Comparison of ENCODE assay signal across 18 cellular contexts in the genomic region with DNA sequence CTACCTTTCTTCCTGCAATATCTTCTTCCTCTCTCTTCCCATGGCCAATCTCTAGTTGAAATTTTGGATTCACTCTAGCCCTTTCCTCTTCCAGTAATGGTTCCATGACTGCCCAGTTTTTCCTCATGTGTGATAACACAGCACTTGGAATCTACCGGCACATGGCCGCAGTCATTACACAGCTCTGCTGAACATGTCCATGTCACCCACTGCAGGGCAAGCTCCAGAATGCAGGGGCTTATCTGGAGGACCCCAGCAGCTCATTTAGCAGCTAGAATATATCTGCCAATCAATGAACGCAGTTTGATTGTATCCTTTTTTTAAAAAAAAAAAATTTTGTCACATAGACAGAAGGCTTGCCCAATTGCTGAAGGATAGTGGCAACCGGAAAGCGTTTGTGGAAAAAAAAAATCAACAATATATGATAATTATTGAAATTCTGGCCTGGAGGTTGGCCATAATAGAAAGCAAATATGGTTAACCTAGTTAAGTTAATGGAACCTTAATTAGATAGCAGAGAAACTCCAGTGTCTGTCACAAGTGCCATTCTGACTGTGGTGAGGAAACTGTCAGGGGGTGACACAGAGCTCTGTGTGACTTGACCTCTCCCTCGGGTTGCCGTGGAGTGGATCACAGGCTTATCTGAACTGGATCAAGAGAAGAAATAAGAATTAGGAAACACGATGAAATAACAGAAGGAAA.
DNase-seq lines count a peak whose midpoint lies in the region; ATAC-seq and TF ChIP-seq lines count a peak whose summit lies in the region.
"Had no signal": no experiment of that assay in that cellular context is flagged by ENCODE, and none has a peak within 500 bp of the region (broad histone marks: within the 10 kb centered on the region; RNA-seq: fewer than 3 reads in every experiment).

No MANE protein-coding gene starts in this region.

- TF ChIP-seq POLR2A in testis (IDR thresholded peaks at IDR 0.05) = no peak

- no peak overlapping the region for H3K27ac ChIP-seq in testis
- H3K27ac ChIP-seq: 22Rv1; BLaER1 treated with 17β-estradiol and CSF1 and Interleukin-3, amounts not matched to agents 10 nM and 100 nM; GM23248 had no signal

- no peak overlapping the region for H3K4me3 ChIP-seq in testis
- H3K4me3 ChIP-seq: BLaER1 treated with 17β-estradiol and CSF1 and Interleukin-3, amounts not matched to agents 10 nM and 100 nM; GM23248 had no signal

- DNase-seq in NCI-H1417 (lab: John Stamatoyannopoulos, UW) = peak in 2 of 3 experiments; percentile 24 to 66
- no peak for DNase-seq in NCI-H1417 treated with DMSO at 0.1 percent for 48 hours (lab: John Stamatoyannopoulos, UW)
- peak; percentile 45 for DNase-seq in NCI-H69 (lab: John Stamatoyannopoulos, UW)
- peak; percentile 10 for DNase-seq in left kidney (ENCODE audit: low read depth, low spot score)
- no peak for DNase-seq in sciatic nerve (ENCODE audit: low spot score)
- DNase-seq in testis = no peak
- DNase-seq: CD4-positive, alpha-beta T cell; CD8-positive, alpha-beta memory T cell; DMS53; DMS79 treated with DMSO at 0.1 percent for 48 hours; GF-D8; GM23248; H9 had no signal

- 79 to 86% methylated on average over 8 of the region's 8 CpGs for WGBS in testis, 2 donors

- ATAC-seq in SK-N-SH treated with all-trans-retinoic acid at 6 μM for 48 hours = peak; percentile 48; the same call in 1 of the 3 replicates
- ATAC-seq in GM21526 (IDR thresholded peaks at IDR 0.05; ENCODE audit: low FRiP score, unreplicated experiment) = no peak
- ATAC-seq in sciatic nerve = no peak
- ATAC-seq: HCT116 had no signal

- no peak for TF ChIP-seq CTCF in testis (IDR thresholded peaks at IDR 0.05)

- H3K36me3 ChIP-seq in testis (ENCODE audit: low read depth, missing control alignments) = no peaks in the 10 kb centered on the region
- H3K36me3 ChIP-seq: BLaER1 treated with 17β-estradiol and CSF1 and Interleukin-3, amounts not matched to agents 10 nM and 100 nM had no signal

- no peaks in the 10 kb centered on the region for H3K9me3 ChIP-seq in testis

- intact Hi-C loops in sciatic nerve (cut with DNase I) = no loop called here
- intact Hi-C loops in testis (cut with DNase I; ENCODE audit: low total_unique reads) = no loop called here

- H3K4me1 ChIP-seq in testis = no peaks in the 10 kb centered on the region
- H3K4me1 ChIP-seq: BLaER1 treated with 17β-estradiol and CSF1 and Interleukin-3, amounts not matched to agents 10 nM and 100 nM had no signal

- H3K27me3 ChIP-seq in testis = no peaks in the 10 kb centered on the region
- H3K27me3 ChIP-seq: BLaER1 treated with 17β-estradiol and CSF1 and Interleukin-3, amounts not matched to agents 10 nM and 100 nM had no signal

TF ChIP-seq in SK-N-SH treated with all-trans-retinoic acid at 6 μM for 48 hours, 23 proteins besides CTCF, POLR2A, EP300 and RAD21:
- TF ChIP-seq TCF4 (CRISPR knock-in tag; IDR thresholded peaks at IDR 0.05; ENCODE audit: borderline replicate concordance) (peak; percentile 71; the same call in 1 of the 2 replicates), BACH2 (CRISPR knock-in tag; IDR thresholded peaks at IDR 0.05; ENCODE audit: borderline replicate concordance) (no peak), OSR1 (CRISPR knock-in tag; IDR thresholded peaks at IDR 0.05) (no peak), ZNF8 (CRISPR knock-in tag; IDR thresholded peaks at IDR 0.05) (no peak), GLIS3 (CRISPR knock-in tag; IDR thresholded peaks at IDR 0.05) (0 out of 2 replicates have a peak, but pooled peaks have one; percentile 27), SNAI2 (CRISPR knock-in tag; IDR thresholded peaks at IDR 0.05) (no peak), PPARA (CRISPR knock-in tag; IDR thresholded peaks at IDR 0.05; ENCODE audit: borderline replicate concordance) (no peak), ARNTL (CRISPR knock-in tag; IDR thresholded peaks at IDR 0.05; ENCODE audit: borderline replicate concordance, low read depth) (no peak), TOX (CRISPR knock-in tag; IDR thresholded peaks at IDR 0.05; ENCODE audit: borderline replicate concordance) (no peak), ISL1 (CRISPR knock-in tag; IDR thresholded peaks at IDR 0.05) (peak; percentile 69), ZFP30 (CRISPR knock-in tag; IDR thresholded peaks at IDR 0.05) (no peak)
- TF ChIP-seq, protein P1, sequence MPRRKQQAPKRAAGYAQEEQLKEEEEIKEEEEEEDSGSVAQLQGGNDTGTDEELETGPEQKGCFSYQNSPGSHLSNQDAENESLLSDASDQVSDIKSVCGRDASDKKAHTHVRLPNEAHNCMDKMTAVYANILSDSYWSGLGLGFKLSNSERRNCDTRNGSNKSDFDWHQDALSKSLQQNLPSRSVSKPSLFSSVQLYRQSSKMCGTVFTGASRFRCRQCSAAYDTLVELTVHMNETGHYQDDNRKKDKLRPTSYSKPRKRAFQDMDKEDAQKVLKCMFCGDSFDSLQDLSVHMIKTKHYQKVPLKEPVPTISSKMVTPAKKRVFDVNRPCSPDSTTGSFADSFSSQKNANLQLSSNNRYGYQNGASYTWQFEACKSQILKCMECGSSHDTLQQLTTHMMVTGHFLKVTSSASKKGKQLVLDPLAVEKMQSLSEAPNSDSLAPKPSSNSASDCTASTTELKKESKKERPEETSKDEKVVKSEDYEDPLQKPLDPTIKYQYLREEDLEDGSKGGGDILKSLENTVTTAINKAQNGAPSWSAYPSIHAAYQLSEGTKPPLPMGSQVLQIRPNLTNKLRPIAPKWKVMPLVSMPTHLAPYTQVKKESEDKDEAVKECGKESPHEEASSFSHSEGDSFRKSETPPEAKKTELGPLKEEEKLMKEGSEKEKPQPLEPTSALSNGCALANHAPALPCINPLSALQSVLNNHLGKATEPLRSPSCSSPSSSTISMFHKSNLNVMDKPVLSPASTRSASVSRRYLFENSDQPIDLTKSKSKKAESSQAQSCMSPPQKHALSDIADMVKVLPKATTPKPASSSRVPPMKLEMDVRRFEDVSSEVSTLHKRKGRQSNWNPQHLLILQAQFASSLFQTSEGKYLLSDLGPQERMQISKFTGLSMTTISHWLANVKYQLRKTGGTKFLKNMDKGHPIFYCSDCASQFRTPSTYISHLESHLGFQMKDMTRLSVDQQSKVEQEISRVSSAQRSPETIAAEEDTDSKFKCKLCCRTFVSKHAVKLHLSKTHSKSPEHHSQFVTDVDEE (CRISPR knock-in tag; IDR thresholded peaks at IDR 0.05) = peak; percentile 88
- TF ChIP-seq, protein P2, sequence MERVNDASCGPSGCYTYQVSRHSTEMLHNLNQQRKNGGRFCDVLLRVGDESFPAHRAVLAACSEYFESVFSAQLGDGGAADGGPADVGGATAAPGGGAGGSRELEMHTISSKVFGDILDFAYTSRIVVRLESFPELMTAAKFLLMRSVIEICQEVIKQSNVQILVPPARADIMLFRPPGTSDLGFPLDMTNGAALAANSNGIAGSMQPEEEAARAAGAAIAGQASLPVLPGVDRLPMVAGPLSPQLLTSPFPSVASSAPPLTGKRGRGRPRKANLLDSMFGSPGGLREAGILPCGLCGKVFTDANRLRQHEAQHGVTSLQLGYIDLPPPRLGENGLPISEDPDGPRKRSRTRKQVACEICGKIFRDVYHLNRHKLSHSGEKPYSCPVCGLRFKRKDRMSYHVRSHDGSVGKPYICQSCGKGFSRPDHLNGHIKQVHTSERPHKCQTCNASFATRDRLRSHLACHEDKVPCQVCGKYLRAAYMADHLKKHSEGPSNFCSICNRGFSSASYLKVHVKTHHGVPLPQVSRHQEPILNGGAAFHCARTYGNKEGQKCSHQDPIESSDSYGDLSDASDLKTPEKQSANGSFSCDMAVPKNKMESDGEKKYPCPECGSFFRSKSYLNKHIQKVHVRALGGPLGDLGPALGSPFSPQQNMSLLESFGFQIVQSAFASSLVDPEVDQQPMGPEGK (CRISPR knock-in tag; IDR thresholded peaks at IDR 0.05; ENCODE audit: borderline replicate concordance) = no peak

Comparison
In these comparisons a context has a peak if more than half of its experiments do, and no peak if none do; other contexts are left out.
1. DNase-seq: peak in NCI-H1417 (2 of 3), NCI-H69 (single experiment) and left kidney (single experiment); none in NCI-H1417 treated with DMSO at 0.1 percent for 48 hours (single experiment), sciatic nerve (single experiment) and testis (single experiment).